ENCODE assay signal across 12 cellular contexts in the genomic region with DNA sequence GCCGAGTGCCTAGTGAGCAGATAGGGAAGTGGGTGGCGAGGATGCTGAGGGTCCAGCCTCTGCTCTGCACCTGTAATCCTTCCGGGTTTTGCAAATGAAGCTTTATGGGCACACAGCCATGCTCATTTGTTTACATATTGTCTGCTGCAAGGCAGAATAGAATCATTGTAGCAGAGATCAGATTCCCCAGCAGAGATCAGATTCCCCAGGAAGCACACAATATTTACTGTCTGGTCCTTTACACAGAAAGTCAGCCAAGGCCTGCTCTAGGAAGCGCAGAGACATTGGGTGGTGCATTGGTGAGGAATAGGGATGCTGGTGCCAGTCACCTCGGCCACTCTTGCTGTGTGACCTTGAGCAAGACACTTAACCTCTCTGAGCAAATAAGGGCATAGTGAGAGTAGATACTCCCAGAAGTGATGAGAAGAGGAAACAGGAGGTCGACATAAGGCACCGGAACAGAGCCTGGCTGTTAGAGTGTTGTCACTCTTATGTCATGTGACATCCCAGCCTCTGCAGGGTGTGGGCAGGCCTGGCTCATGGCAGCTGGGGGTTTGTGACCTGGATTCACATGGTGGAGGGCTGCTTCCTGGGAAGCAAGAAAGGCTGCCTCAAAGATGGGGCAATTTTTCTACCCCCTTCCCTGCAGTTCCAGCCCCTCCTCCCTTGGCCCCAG. TPM values are rescaled to one million over a fixed set of nuclear protein-coding genes. Genes with fewer than 3 reads are reported as not detected.
A peak's percentile ranks its signal among the peaks of the same experiment; 100 is the strongest.
DNase-seq lines count a peak whose midpoint lies in the region; ATAC-seq and TF ChIP-seq lines count a peak whose summit lies in the region.
"Had no signal": no experiment of that assay in that cellular context is flagged by ENCODE, and none has a peak within 500 bp of the region (broad histone marks: within the 10 kb centered on the region; RNA-seq: fewer than 3 reads in every experiment).

No MANE protein-coding gene starts in this region.

- CTCF ChIA-PET in activated CD8-positive, alpha-beta T cell treated with anti-CD3 and anti-CD28 coated beads for 36 hours (lab: Charles Lee) = no interaction called here

- no peaks in the 10 kb centered on the region for H3K27me3 ChIP-seq in stomach
- H3K27me3 ChIP-seq: foreskin keratinocyte had no signal

- H3K9me3 ChIP-seq in stomach = no peaks in the 10 kb centered on the region

- no peak overlapping the region for H3K4me3 ChIP-seq in stomach

- no peak for TF ChIP-seq CTCF in activated CD8-positive, alpha-beta T cell treated with anti-CD3 and anti-CD28 coated beads for 36 hours (IDR thresholded peaks at IDR 0.05)
- TF ChIP-seq CTCF in natural killer cell (IDR thresholded peaks at IDR 0.05) (no peak), stomach (IDR thresholded peaks at IDR 0.05) (no peak)

- WGBS in stomach, 5 donors = 50 to 69% (median 54%) methylated on average over 4 to 7 of the region's 7 CpGs

- no peaks in the 10 kb centered on the region for H3K9me3 Mint-ChIP-seq in activated CD8-positive, alpha-beta T cell treated with anti-CD3 and anti-CD28 coated beads for 36 hours
- no peaks in the 10 kb centered on the region for H3K9me3 Mint-ChIP-seq in natural killer cell

- H3K27ac ChIP-seq in stomach = no peak overlapping the region
- H3K27ac ChIP-seq: foreskin keratinocyte had no signal

- H3K27me3 Mint-ChIP-seq in activated CD8-positive, alpha-beta T cell treated with anti-CD3 and anti-CD28 coated beads for 36 hours = no peaks in the 10 kb centered on the region
- no peaks in the 10 kb centered on the region for H3K27me3 Mint-ChIP-seq in natural killer cell (ENCODE audit: low read depth in 2 of 2)

- H3K4me1 Mint-ChIP-seq in activated CD8-positive, alpha-beta T cell treated with anti-CD3 and anti-CD28 coated beads for 36 hours (ENCODE audit: low read depth) = peaks cover 11% of the 10 kb centered on the region
- peaks cover 7 to 10% of the 10 kb centered on the region in 2 donors for H3K4me1 Mint-ChIP-seq in natural killer cell

- no peak overlapping the region for H3K4me3 Mint-ChIP-seq in activated CD8-positive, alpha-beta T cell treated with anti-CD3 and anti-CD28 coated beads for 36 hours
- no peak overlapping the region for H3K4me3 Mint-ChIP-seq in natural killer cell

- no peak for TF ChIP-seq EP300 in stomach (IDR thresholded peaks at IDR 0.05)

- peak; percentile 47 for ATAC-seq in activated CD8-positive, alpha-beta T cell treated with anti-CD3 and anti-CD28 coated beads for 36 hours
- ATAC-seq in natural killer cell (peak in 2 of 3 donors; percentile 44 to 54), GM21447 (IDR thresholded peaks at IDR 0.05; ENCODE audit: unreplicated experiment) (no peak)
- ATAC-seq: foreskin keratinocyte had no signal

- TF ChIP-seq POLR2A in stomach (IDR thresholded peaks at IDR 0.05) = no peak

- intact Hi-C loops in activated CD8-positive, alpha-beta T cell treated with anti-CD3 and anti-CD28 coated beads for 36 hours (cut with micrococcal nuclease) = no loop called here
- intact Hi-C loops in natural killer cell (cut with micrococcal nuclease) = no loop called here
- intact Hi-C loops in stomach (cut with DNase I; ENCODE audit: low total_unique reads) = no loop called here

- POLR2A ChIA-PET in activated CD8-positive, alpha-beta T cell treated with anti-CD3 and anti-CD28 coated beads for 36 hours (lab: Charles Lee) = interaction anchor here (1.1 kb wide), 1 partner anchor 20 kb away, joined by 3 read pairs; no protein-coding TSS in a partner anchor

- H3K36me3 ChIP-seq in stomach = no peaks in the 10 kb centered on the region

- H3K4me1 ChIP-seq in stomach = peaks cover 13 to 93% (median 49%) of the 10 kb centered on the region in 4 donors
- H3K4me1 ChIP-seq: foreskin keratinocyte had no signal

- H3K27ac Mint-ChIP-seq in activated CD8-positive, alpha-beta T cell treated with anti-CD3 and anti-CD28 coated beads for 36 hours = no peak overlapping the region
- H3K27ac Mint-ChIP-seq in natural killer cell = peak overlapping the region in 1 of 2 donors; percentile 42

- peaks cover 2% of the 10 kb centered on the region for H3K36me3 Mint-ChIP-seq in activated CD8-positive, alpha-beta T cell treated with anti-CD3 and anti-CD28 coated beads for 36 hours (ENCODE audit: low read depth)
- no peaks in the 10 kb centered on the region for H3K36me3 Mint-ChIP-seq in natural killer cell

- peak; percentile 9 for DNase-seq in GF-D8 (lab: John Stamatoyannopoulos, UW)
- DNase-seq in NCI-H2029 (lab: John Stamatoyannopoulos, UW) = peak; percentile 97
- no peak for DNase-seq in activated CD8-positive, alpha-beta T cell treated with anti-CD3 and anti-CD28 coated beads for 36 hours
- DNase-seq in natural killer cell = no peak
- no peak for DNase-seq in AG08396 (ENCODE audit: low spot score)
- DNase-seq in HuH-7 (ENCODE audit: low spot score) = no peak
- DNase-seq in stomach = no peak
- DNase-seq: foreskin keratinocyte, H7, T-helper 9 cell had no signal

RNA-seq across cellular contexts. Expression of gene CARM1, which starts 25.6 kb away (rescaled TPM):
- total RNA-seq in activated CD8-positive, alpha-beta T cell treated with anti-CD3 and anti-CD28 coated beads for 36 hours = 10 to 100 TPM; 95.1 to 95.4 TPM
- total RNA-seq in natural killer cell (10 to 100 TPM; 13.4 to 21.3 (median 19.8) TPM), stomach (10 to 100 TPM in 4 of 5 donors, 1 to 10 TPM in 1; 5.2 to 21.0 (median 15.6) TPM)
- 10 to 100 TPM; 15.1 to 19.2 (median 18.2) TPM for polyA plus RNA-seq in stomach

RNA-seq across cellular contexts. Expression of gene YIPF2, which starts 31.4 kb away (rescaled TPM):
- 10 to 100 TPM; 21.7 to 24.4 TPM for total RNA-seq in activated CD8-positive, alpha-beta T cell treated with anti-CD3 and anti-CD28 coated beads for 36 hours
- total RNA-seq in natural killer cell (10 to 100 TPM; 26.4 to 27.8 (median 27.2) TPM), stomach (10 to 100 TPM in 4 of 5 donors, under 1 TPM in 1; 0.58 to 72.3 (median 52.6) TPM)
- polyA plus RNA-seq in stomach = 10 to 100 TPM; 19.1 to 28.6 (median 28.6) TPM

RNA-seq across cellular contexts. Expression of gene TIMM29, which starts 31.6 kb away (rescaled TPM):
- total RNA-seq in activated CD8-positive, alpha-beta T cell treated with anti-CD3 and anti-CD28 coated beads for 36 hours = 10 to 100 TPM; 14.7 to 17.7 TPM
- total RNA-seq in natural killer cell (10 to 100 TPM; 20.7 to 30.9 (median 24.1) TPM), stomach (100 to 1,000 TPM in 1 of 5 donors, 10 to 100 TPM in 3, 1 to 10 TPM in 1; 9.8 to 294 (median 34.4) TPM)
- polyA plus RNA-seq in stomach = 10 to 100 TPM; 14.3 to 18.6 (median 14.3) TPM

RNA-seq across cellular contexts. Expression of gene C19orf38, which starts 48.8 kb away (rescaled TPM):
- total RNA-seq in activated CD8-positive, alpha-beta T cell treated with anti-CD3 and anti-CD28 coated beads for 36 hours = 1 to 10 TPM; 1.2 to 1.3 TPM
- total RNA-seq in natural killer cell (1 to 10 TPM; 2.9 to 9.9 (median 6.2) TPM), stomach (1 to 10 TPM in 2 of 5 donors, not detected in 3; 1.8 to 2.2 TPM)
- polyA plus RNA-seq in stomach = 1 to 10 TPM in 1 of 3 donors, under 1 TPM in 2; 0.92 to 1.2 (median 1.00) TPM
- total RNA-seq: foreskin keratinocyte, LHCN-M2 had no signal

Comparison
In these comparisons a context has a peak if more than half of its experiments do, and no peak if none do; other contexts are left out.
1. DNase-seq: peak in GF-D8 (single experiment) and NCI-H2029 (single experiment); none in activated CD8-positive, alpha-beta T cell treated with anti-CD3 and anti-CD28 coated beads for 36 hours (single experiment), natural killer cell (single experiment), AG08396 (single experiment), HuH-7 (single experiment) and stomach (single experiment).
2. RNA of gene CARM1, which starts 25.6 kb away (total RNA-seq): 95.1 to 95.4 TPM in activated CD8-positive, alpha-beta T cell treated with anti-CD3 and anti-CD28 coated beads for 36 hours; 13.4 to 21.3 TPM in natural killer cell and 5.2 to 21.0 TPM in stomach; every median in the first group is over 4 times any median in the second.